4 cellular contexts compared by ENCODE assay signal in the genomic region with DNA sequence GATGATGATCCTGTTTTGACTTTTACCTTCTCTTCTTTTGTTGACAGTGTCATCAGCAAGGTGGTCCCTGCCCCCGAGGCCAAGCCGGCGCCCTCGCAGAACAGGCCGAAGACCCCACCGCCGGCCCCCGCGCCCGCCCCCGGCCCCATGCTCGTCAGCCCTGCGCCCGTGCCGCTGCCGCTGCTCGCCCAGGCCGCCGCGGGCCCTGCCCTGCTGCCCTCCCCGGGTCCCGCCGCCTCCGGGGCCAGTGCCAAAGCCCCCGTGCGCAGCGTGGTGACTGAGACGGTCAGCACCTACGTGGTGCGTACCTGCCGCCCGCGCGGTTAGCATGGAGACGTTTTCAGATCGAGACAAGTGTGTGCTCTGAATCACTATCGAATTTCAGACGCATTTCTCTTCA. TPM values are rescaled to one million over a fixed set of nuclear protein-coding genes. Genes with fewer than 3 reads are reported as not detected.
"Had no signal": no experiment of that assay in that cellular context is flagged by ENCODE, and none has a peak within 500 bp of the region (broad histone marks: within the 10 kb centered on the region; RNA-seq: fewer than 3 reads in every experiment).

No MANE protein-coding gene starts in this region.

- ATAC-seq: GM12878 had no signal

- H3K4me3 ChIP-seq: GM12878 had no signal

- DNase-seq: GDM1, GF-D8 had no signal

RNA-seq across cellular contexts. Expression of a gene that starts 45.5 kb away (rescaled TPM):
- total RNA-seq: G401 had no signal
